Comparison of ENCODE assay signal across 25 cellular contexts in genomic region chr6:43287717-43288679, GRCh38. TPM values are rescaled to one million over a fixed set of nuclear protein-coding genes. Genes with fewer than 3 reads are reported as not detected.
"Had no signal": no experiment of that assay in that cellular context is flagged by ENCODE, and none has a peak within 500 bp of the region (broad histone marks: within the 10 kb centered on the region; RNA-seq: fewer than 3 reads in every experiment).

No MANE protein-coding gene starts in this region.

- H3K9me3 Mint-ChIP-seq: activated CD8-positive, alpha-beta T cell treated with anti-CD3 and anti-CD28 coated beads for 36 hours; activated naive CD4-positive, alpha-beta T cell treated with anti-CD3 and anti-CD28 coated beads for 36 hours; activated T-cell treated with anti-CD3 and anti-CD28 coated beads, Interleukin-2, amount 50 U/mL, for 24 hours; activated T-helper 2 cell treated with anti-CD3 and anti-CD28 coated beads, Interferon-gamma antibody, Interleukin-2, Interleukin-4, amounts not matched to agents 10 μg/mL and 5 μg/mL and 100 μg/mL, durations not matched to agents 14 hours and 24 hours and 36 hours; naive thymus-derived CD4-positive, alpha-beta T cell; T-helper 2 cell treated with Interferon-gamma antibody and Interleukin-4, amounts not matched to agents 5 μg/mL and 100 μg/mL, for 36 hours; WTC11 had no signal

- H3K4me3 ChIP-seq: coronary artery, hepatocyte, right lobe of liver, smooth muscle cell, tibial artery, vagina had no signal

- H3K9ac ChIP-seq: parathyroid adenoma had no signal

- H3K4me1 ChIP-seq: foreskin keratinocyte, parathyroid adenoma, vagina had no signal

- FAIRE-seq: TTC549 had no signal

- H3K27me3 Mint-ChIP-seq: brain had no signal

- H3K9me3 ChIP-seq: right lobe of liver, tibial artery, vagina had no signal

- H3K27ac Mint-ChIP-seq: activated CD8-positive, alpha-beta T cell treated with anti-CD3 and anti-CD28 coated beads for 36 hours; activated naive CD4-positive, alpha-beta T cell treated with anti-CD3 and anti-CD28 coated beads for 36 hours; activated T-cell treated with anti-CD3 and anti-CD28 coated beads, Interleukin-2, amount 50 U/mL, for 24 hours; activated T-helper 2 cell treated with anti-CD3 and anti-CD28 coated beads, Interferon-gamma antibody, Interleukin-2, Interleukin-4, amounts not matched to agents 10 μg/mL and 5 μg/mL and 100 μg/mL, durations not matched to agents 14 hours and 24 hours and 36 hours; naive thymus-derived CD4-positive, alpha-beta T cell; T-helper 2 cell treated with Interferon-gamma antibody and Interleukin-4, amounts not matched to agents 5 μg/mL and 100 μg/mL, for 36 hours; WTC11 had no signal

- H3K79me2 ChIP-seq: hepatocyte, parathyroid adenoma had no signal

- H3K27ac ChIP-seq: coronary artery, foreskin keratinocyte, hepatocyte, parathyroid adenoma, tibial artery, vagina had no signal

- H3K36me3 ChIP-seq: right lobe of liver, tibial artery, vagina had no signal

- ATAC-seq: activated CD8-positive, alpha-beta T cell treated with anti-CD3 and anti-CD28 coated beads for 36 hours; foreskin keratinocyte had no signal

- H3K36me3 Mint-ChIP-seq: brain; naive thymus-derived CD4-positive, alpha-beta T cell; WTC11 had no signal

- H3K4me1 Mint-ChIP-seq: brain had no signal

- H3K4me2 ChIP-seq: hepatocyte, smooth muscle cell had no signal

- H3K27me3 ChIP-seq: right lobe of liver, vagina had no signal

- H2AFZ ChIP-seq: hepatocyte, parathyroid adenoma had no signal

- DNase-seq: activated CD4-positive, alpha-beta T cell treated with anti-CD3 and anti-CD28 coated beads for 48 hours; activated CD8-positive, alpha-beta T cell treated with anti-CD3 and anti-CD28 coated beads for 36 hours; activated naive CD4-positive, alpha-beta T cell treated with anti-CD3 and anti-CD28 coated beads for 36 hours; activated T-cell treated with anti-CD3 and anti-CD28 coated beads, Interleukin-2, amount 50 U/mL, for 24 hours; central memory CD4-positive, alpha-beta T cell; foreskin keratinocyte; naive thymus-derived CD4-positive, alpha-beta T cell; stimulated activated CD4-positive, alpha-beta T cell treated with anti-CD3 and anti-CD28 coated beads, Interleukin-4, amount 100 ng/mL, for 24 hours; stimulated activated naive CD4-positive, alpha-beta T cell; tibial artery had no signal

- H3K4me3 Mint-ChIP-seq: activated CD8-positive, alpha-beta T cell treated with anti-CD3 and anti-CD28 coated beads for 36 hours; activated naive CD4-positive, alpha-beta T cell treated with anti-CD3 and anti-CD28 coated beads for 36 hours; activated T-cell treated with anti-CD3 and anti-CD28 coated beads, Interleukin-2, amount 50 U/mL, for 24 hours; brain; naive thymus-derived CD4-positive, alpha-beta T cell; T-helper 2 cell treated with Interferon-gamma antibody and Interleukin-4, amounts not matched to agents 5 μg/mL and 100 μg/mL, for 36 hours; WTC11 had no signal

RNA-seq across cellular contexts. Expression of gene SLC22A7, which starts 10.1 kb away (rescaled TPM):
- total RNA-seq: activated CD8-positive, alpha-beta T cell treated with anti-CD3 and anti-CD28 coated beads for 36 hours; activated naive CD4-positive, alpha-beta T cell treated with anti-CD3 and anti-CD28 coated beads for 36 hours; activated T-helper 2 cell treated with anti-CD3 and anti-CD28 coated beads, Interferon-gamma antibody, Interleukin-2, Interleukin-4, amounts not matched to agents 10 μg/mL and 5 μg/mL and 100 μg/mL, durations not matched to agents 14 hours and 24 hours and 36 hours; epithelial cell of proximal tubule; fibroblast of lung; foreskin keratinocyte; lung microvascular endothelial cell; mononuclear cell; naive thymus-derived CD4-positive, alpha-beta T cell; smooth muscle cell; vagina; WTC11 had no signal
- polyA plus RNA-seq: fibroblast of lung; foreskin keratinocyte; naive thymus-derived CD4-positive, alpha-beta T cell; smooth muscle cell had no signal

RNA-seq across cellular contexts. Expression of gene CRIP3, which starts 20.6 kb away (rescaled TPM):
- total RNA-seq: epithelial cell of proximal tubule, fibroblast of lung, lung microvascular endothelial cell, smooth muscle cell, vagina had no signal
- polyA plus RNA-seq: fibroblast of lung; naive thymus-derived CD4-positive, alpha-beta T cell; smooth muscle cell had no signal

RNA-seq across cellular contexts. Expression of gene TTBK1, which starts 44.7 kb away (rescaled TPM):
- total RNA-seq: smooth muscle cell, vagina had no signal
- polyA plus RNA-seq: fibroblast of lung; naive thymus-derived CD4-positive, alpha-beta T cell; smooth muscle cell had no signal
